15 cellular contexts compared by ENCODE assay signal in the genomic region with DNA sequence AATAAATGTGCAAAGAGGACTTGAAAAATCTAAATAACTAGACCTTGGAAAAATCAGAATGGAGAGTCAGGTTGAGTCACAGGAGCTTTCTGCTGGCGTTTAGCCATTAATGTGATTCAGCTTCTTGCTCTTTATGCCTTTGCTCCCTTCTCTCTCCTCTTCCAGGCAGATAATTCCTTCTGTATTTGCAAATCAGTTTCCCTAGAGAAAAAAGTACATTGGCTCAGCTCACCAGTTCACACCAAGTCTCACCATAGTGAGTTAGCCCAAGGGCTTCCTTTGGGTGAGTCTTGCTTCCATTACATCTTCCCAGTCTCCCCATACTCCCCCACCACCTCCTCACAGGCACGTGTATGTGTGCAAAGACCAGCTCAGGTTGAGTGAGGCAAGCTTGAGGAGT.
A peak's percentile ranks its signal among the peaks of the same experiment; 100 is the strongest.
DNase-seq lines count a peak whose midpoint lies in the region; ATAC-seq and TF ChIP-seq lines count a peak whose summit lies in the region.
"Had no signal": no experiment of that assay in that cellular context is flagged by ENCODE, and none has a peak within 500 bp of the region (broad histone marks: within the 10 kb centered on the region; RNA-seq: fewer than 3 reads in every experiment).

No MANE protein-coding gene starts in this region.

- POLR2A ChIA-PET in HCT116 (lab: Charles Lee) = interaction anchor here (1.3 kb wide), 1 partner anchor 8 kb away, joined by 3 read pairs; no protein-coding TSS in a partner anchor

- H3K27me3 ChIP-seq in HCT116 (ENCODE audit: insufficient read depth, low read length) = no peaks in the 10 kb centered on the region
- H3K27me3 ChIP-seq in adrenal gland = no peaks in the 10 kb centered on the region
- H3K27me3 ChIP-seq: uterus had no signal

- WGBS in adrenal gland, 4 donors = 45 to 57% (median 52%) methylated on average over 2 of the region's 2 CpGs

- H3K27me3 Mint-ChIP-seq in activated naive CD4-positive, alpha-beta T cell treated with anti-CD3 and anti-CD28 coated beads for 36 hours (ENCODE audit: low read depth) = no peaks in the 10 kb centered on the region
- H3K27me3 Mint-ChIP-seq in immature natural killer cell (ENCODE audit: low read depth in 3 of 3) = peaks cover 0 to 2% (median 0%) of the 10 kb centered on the region in 3 donors

- peak overlapping the region; percentile 83 for H2AFZ ChIP-seq in HCT116 (ENCODE audit: low read depth, low read length, poor library complexity, severe bottlenecking)

- no peaks in the 10 kb centered on the region for H3K79me2 ChIP-seq in HCT116 (ENCODE audit: insufficient read depth, low read length)

- no peak overlapping the region for H3K4me3 ChIP-seq in HCT116 (replicated peaks in 1 of 2; ENCODE audit: low read depth in 1 of 2, low read length in 2 of 2)
- H3K4me3 ChIP-seq in adrenal gland = no peak overlapping the region
- H3K4me3 ChIP-seq: coronary artery, skin epidermis, uterus had no signal

- H3K4me1 ChIP-seq in HCT116 (ENCODE audit: control insufficient read depth in 1 of 2, insufficient read depth in 2 of 2, low read length in 2 of 2) (peaks cover 0 to 14% of the 10 kb centered on the region in 2 experiments; a peak in 2 of 4 replicates), adrenal gland (replicated peaks in 1 of 2) (peaks cover 7 to 12% of the 10 kb centered on the region in 2 donors)
- H3K4me1 ChIP-seq: uterus had no signal

- H3K27ac ChIP-seq in HCT116 (ENCODE audit: low read depth, low read length) = no peak overlapping the region
- H3K27ac ChIP-seq in adrenal gland = peak overlapping the region in 1 of 5 donors; percentile 74
- H3K27ac ChIP-seq: coronary artery, skin epidermis, uterus had no signal

- H3K4me3 Mint-ChIP-seq in activated naive CD4-positive, alpha-beta T cell treated with anti-CD3 and anti-CD28 coated beads for 36 hours = no peak overlapping the region
- H3K4me3 Mint-ChIP-seq in immature natural killer cell = no peak overlapping the region

- H3K36me3 ChIP-seq in HCT116 (ENCODE audit: control insufficient read depth in 1 of 2, insufficient read depth in 2 of 2, low read length in 2 of 2) (no peaks in the 10 kb centered on the region), adrenal gland (replicated peaks in 1 of 2) (no peaks in the 10 kb centered on the region)
- H3K36me3 ChIP-seq: uterus had no signal

- CTCF ChIA-PET in HCT116 (lab: Charles Lee) = interaction anchor here (0.8 kb wide), 1 partner anchor 531 kb away, joined by 4 read pairs; no protein-coding TSS in a partner anchor
- CTCF ChIA-PET in activated naive CD4-positive, alpha-beta T cell treated with anti-CD3 and anti-CD28 coated beads for 36 hours (lab: Charles Lee) = interaction anchor here (0.5 to 2.1 kb wide), 6 partner anchors 22 to 531 kb away, joined by 3 to 12 read pairs (median 4); no protein-coding TSS in a partner anchor

- no TSS peak for BruUV-seq in HCT116 (replicated peaks; lab: Mats Ljungman, UMichigan)

- no peaks in the 10 kb centered on the region for H4K20me1 ChIP-seq in HCT116 (ENCODE audit: insufficient read depth)

- H3K4me2 ChIP-seq in HCT116 (ENCODE audit: low read length) = peak overlapping the region; percentile 22; the same call in 1 of the 2 replicates

- TF ChIP-seq POLR2A in HCT116 (IDR thresholded peaks at IDR 0.05; ENCODE audit: borderline replicate concordance, extremely low read depth, insufficient read depth, insufficient read length) (no peak), adrenal gland (IDR thresholded peaks at IDR 0.05) (no peak)

- DNase-seq in HCT116 (ENCODE audit: low read depth, low spot score) (no peak), adrenal gland (peak; percentile 28 to 66 (median 60)), fibroblast of the conjunctiva (ENCODE audit: low read depth) (peak; percentile 80), HK-2 (ENCODE audit: unreplicated experiment) (no peak), immature natural killer cell (no peak)
- no peak for DNase-seq in activated naive CD4-positive, alpha-beta T cell treated with anti-CD3 and anti-CD28 coated beads for 36 hours
- DNase-seq: activated CD4-positive, CD25-positive, alpha-beta regulatory T cell treated with anti-CD3 and anti-CD28 coated beads, Interleukin-2, amount 50 U/mL, for 72 hours; KG1; NCI-H345; Right ventricle myocardium superior; uterus had no signal

- TF ChIP-seq CTCF in HCT116 (IDR thresholded peaks at IDR 0.05 in 2 of 3, conservative IDR thresholded peaks at IDR 0.05 in 1 of 3; ENCODE audit: borderline replicate concordance in 1 of 3, insufficient read depth in 1 of 3, low read depth in 2 of 3, low read length in 2 of 3) (no peak), adrenal gland (IDR thresholded peaks at IDR 0.05) (no peak)

- H3K27ac Mint-ChIP-seq in activated naive CD4-positive, alpha-beta T cell treated with anti-CD3 and anti-CD28 coated beads for 36 hours = no peak overlapping the region
- peak overlapping the region in 1 of 6 donors; percentile 43 for H3K27ac Mint-ChIP-seq in immature natural killer cell
- H3K27ac Mint-ChIP-seq: activated T-helper 2 cell treated with anti-CD3 and anti-CD28 coated beads, Interferon-gamma antibody, Interleukin-2, Interleukin-4, amounts not matched to agents 10 μg/mL and 5 μg/mL and 100 μg/mL, durations not matched to agents 14 hours and 24 hours and 36 hours had no signal

- no peaks in the 10 kb centered on the region for H3K9me2 ChIP-seq in HCT116 (ENCODE audit: insufficient read depth)

- H3K9me3 Mint-ChIP-seq in activated naive CD4-positive, alpha-beta T cell treated with anti-CD3 and anti-CD28 coated beads for 36 hours = no peaks in the 10 kb centered on the region
- H3K9me3 Mint-ChIP-seq in immature natural killer cell = no peaks in the 10 kb centered on the region
- H3K9me3 Mint-ChIP-seq: activated T-helper 2 cell treated with anti-CD3 and anti-CD28 coated beads, Interferon-gamma antibody, Interleukin-2, Interleukin-4, amounts not matched to agents 10 μg/mL and 5 μg/mL and 100 μg/mL, durations not matched to agents 14 hours and 24 hours and 36 hours had no signal

- intact Hi-C loops in HCT116 (cut with micrococcal nuclease) (no loop called here), adrenal gland (cut with DNase I) (loop anchor here in 1 of 2 donors (10.0 kb wide), 1 partner anchor 509 kb away; the partner anchor contains the start of gene DLX2)
- intact Hi-C loops in activated naive CD4-positive, alpha-beta T cell treated with anti-CD3 and anti-CD28 coated beads for 36 hours (cut with micrococcal nuclease) = loop anchor here (5.0 kb wide), 2 partner anchors 106 to 866 kb away; no protein-coding TSS in a partner anchor

- TF ChIP-seq RAD21 in HCT116 (IDR thresholded peaks at IDR 0.05; ENCODE audit: low read depth) = no peak

- RAD21 ChIA-PET in HCT116 (lab: Charles Lee; ENCODE audit: low non-redundant PET in 1 of 2, low total read pairs in 2 of 2, uncharacterized antibody in 2 of 2, unreplicated experiment in 2 of 2) = no interaction called here

- ATAC-seq in HCT116 = no peak
- no peak for ATAC-seq in HG03175 (IDR thresholded peaks at IDR 0.05; ENCODE audit: unreplicated experiment)

- H3K9ac ChIP-seq in HCT116 (ENCODE audit: low read length) = no peak overlapping the region

- no peaks in the 10 kb centered on the region for H3K36me3 Mint-ChIP-seq in activated naive CD4-positive, alpha-beta T cell treated with anti-CD3 and anti-CD28 coated beads for 36 hours (ENCODE audit: low read depth)
- no peaks in the 10 kb centered on the region for H3K36me3 Mint-ChIP-seq in immature natural killer cell

- H3K4me1 Mint-ChIP-seq in activated naive CD4-positive, alpha-beta T cell treated with anti-CD3 and anti-CD28 coated beads for 36 hours (ENCODE audit: low read depth) = no peaks in the 10 kb centered on the region
- peaks cover 0 to 6% of the 10 kb centered on the region in 2 donors for H3K4me1 Mint-ChIP-seq in immature natural killer cell

- no peaks in the 10 kb centered on the region for H3K9me3 ChIP-seq in HCT116 (ENCODE audit: control insufficient read depth in 1 of 2, insufficient read depth in 1 of 2, low read depth in 1 of 2, low read length in 2 of 2)
- no peaks in the 10 kb centered on the region for H3K9me3 ChIP-seq in adrenal gland (replicated peaks in 1 of 3)
- H3K9me3 ChIP-seq: uterus had no signal

TF ChIP-seq in HCT116, 20 proteins besides CTCF, POLR2A, EP300 and RAD21:
- TF ChIP-seq, protein P1, sequence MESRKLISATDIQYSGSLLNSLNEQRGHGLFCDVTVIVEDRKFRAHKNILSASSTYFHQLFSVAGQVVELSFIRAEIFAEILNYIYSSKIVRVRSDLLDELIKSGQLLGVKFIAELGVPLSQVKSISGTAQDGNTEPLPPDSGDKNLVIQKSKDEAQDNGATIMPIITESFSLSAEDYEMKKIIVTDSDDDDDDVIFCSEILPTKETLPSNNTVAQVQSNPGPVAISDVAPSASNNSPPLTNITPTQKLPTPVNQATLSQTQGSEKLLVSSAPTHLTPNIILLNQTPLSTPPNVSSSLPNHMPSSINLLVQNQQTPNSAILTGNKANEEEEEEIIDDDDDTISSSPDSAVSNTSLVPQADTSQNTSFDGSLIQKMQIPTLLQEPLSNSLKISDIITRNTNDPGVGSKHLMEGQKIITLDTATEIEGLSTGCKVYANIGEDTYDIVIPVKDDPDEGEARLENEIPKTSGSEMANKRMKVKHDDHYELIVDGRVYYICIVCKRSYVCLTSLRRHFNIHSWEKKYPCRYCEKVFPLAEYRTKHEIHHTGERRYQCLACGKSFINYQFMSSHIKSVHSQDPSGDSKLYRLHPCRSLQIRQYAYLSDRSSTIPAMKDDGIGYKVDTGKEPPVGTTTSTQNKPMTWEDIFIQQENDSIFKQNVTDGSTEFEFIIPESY (IDR thresholded peaks at IDR 0.05; ENCODE audit: extremely low read depth, insufficient replicate concordance, low read length) = no peak
- TF ChIP-seq FOSL1 (IDR thresholded peaks at IDR 0.05; ENCODE audit: low read depth) (peak; percentile 28; the same call in 1 of the 2 replicates), JUND (IDR thresholded peaks at IDR 0.05) (0 out of 2 replicates have a peak, but pooled peaks have one; percentile 9)
TF ChIP-seq in HCT116: peak in this region for 2.

Comparison
In these comparisons a context has a peak if more than half of its experiments do, and no peak if none do; other contexts are left out.
1. DNase-seq: peak in adrenal gland (7 of 7) and fibroblast of the conjunctiva (single experiment); none in HCT116 (single experiment), activated naive CD4-positive, alpha-beta T cell treated with anti-CD3 and anti-CD28 coated beads for 36 hours (single experiment), HK-2 (single experiment) and immature natural killer cell (0 of 3).